ENCODE assay signal across 1 cellular context in the genomic region with DNA sequence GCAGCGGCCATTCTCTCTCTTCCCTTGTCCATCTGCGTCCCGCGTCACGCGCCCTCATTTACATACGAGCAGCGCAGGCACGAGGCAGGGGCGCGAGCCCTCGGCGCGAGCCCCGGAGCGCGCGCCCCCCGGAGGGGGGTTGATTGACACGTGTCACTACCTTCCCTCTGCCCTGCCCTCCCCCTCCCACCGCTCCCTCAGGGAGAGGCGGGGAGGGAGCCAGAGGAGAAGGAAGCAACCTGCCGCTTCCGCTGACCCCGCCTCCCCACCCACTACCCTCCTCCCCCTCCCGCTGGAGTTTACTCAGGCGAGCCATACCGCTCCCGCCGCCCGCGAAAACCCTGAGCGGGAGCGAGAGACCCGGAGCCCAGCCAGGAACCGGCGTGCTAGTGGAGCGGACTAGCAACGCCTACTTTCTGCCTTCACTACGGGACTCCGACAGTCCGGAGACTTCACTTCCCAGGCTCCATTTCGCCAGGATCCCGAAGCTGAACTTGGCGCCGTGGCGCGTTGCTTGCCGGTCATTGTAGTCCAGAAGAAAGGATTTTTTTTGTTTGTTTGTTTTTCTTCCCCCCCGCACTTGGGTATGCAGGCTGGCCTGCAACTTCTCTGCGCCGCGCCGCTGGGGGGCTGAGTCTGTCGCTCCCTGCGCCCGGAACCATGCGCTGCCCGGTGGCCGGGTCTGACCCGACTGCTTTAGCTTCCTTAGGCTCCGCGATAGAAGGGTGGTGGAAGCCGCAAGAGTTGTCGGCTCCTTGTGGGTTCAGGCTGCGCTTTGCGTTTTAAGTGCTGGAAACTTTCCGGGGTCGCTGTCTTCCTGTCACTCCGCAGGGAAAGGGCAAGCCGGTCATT.
TF ChIP-seq lines count a peak whose summit lies in the region.

TSS of gene LCORL (minus strand) at position 36 of the 852 bp plus-strand sequence. CDS start at position 32, 4 bp downstream.

TF ChIP-seq in K562, 482 proteins besides CTCF, POLR2A, EP300 and RAD21 (continued from another document and continues in another):
- TF ChIP-seq, protein P1, sequence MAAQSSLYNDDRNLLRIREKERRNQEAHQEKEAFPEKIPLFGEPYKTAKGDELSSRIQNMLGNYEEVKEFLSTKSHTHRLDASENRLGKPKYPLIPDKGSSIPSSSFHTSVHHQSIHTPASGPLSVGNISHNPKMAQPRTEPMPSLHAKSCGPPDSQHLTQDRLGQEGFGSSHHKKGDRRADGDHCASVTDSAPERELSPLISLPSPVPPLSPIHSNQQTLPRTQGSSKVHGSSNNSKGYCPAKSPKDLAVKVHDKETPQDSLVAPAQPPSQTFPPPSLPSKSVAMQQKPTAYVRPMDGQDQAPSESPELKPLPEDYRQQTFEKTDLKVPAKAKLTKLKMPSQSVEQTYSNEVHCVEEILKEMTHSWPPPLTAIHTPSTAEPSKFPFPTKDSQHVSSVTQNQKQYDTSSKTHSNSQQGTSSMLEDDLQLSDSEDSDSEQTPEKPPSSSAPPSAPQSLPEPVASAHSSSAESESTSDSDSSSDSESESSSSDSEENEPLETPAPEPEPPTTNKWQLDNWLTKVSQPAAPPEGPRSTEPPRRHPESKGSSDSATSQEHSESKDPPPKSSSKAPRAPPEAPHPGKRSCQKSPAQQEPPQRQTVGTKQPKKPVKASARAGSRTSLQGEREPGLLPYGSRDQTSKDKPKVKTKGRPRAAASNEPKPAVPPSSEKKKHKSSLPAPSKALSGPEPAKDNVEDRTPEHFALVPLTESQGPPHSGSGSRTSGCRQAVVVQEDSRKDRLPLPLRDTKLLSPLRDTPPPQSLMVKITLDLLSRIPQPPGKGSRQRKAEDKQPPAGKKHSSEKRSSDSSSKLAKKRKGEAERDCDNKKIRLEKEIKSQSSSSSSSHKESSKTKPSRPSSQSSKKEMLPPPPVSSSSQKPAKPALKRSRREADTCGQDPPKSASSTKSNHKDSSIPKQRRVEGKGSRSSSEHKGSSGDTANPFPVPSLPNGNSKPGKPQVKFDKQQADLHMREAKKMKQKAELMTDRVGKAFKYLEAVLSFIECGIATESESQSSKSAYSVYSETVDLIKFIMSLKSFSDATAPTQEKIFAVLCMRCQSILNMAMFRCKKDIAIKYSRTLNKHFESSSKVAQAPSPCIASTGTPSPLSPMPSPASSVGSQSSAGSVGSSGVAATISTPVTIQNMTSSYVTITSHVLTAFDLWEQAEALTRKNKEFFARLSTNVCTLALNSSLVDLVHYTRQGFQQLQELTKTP (IDR thresholded peaks at IDR 0.05; ENCODE audit: low read depth in 1 of 2, partially characterized antibody in 2 of 2): peak; percentile 40 to 99
- TF ChIP-seq TBP (optimal IDR thresholded peaks at IDR 0.05; ENCODE audit: low read depth, low read length) (peak; percentile 84), SPI1 (IDR thresholded peaks at IDR 0.05; ENCODE audit: borderline replicate concordance, low read depth, low read length) (no peak), MCM2 (IDR thresholded peaks at IDR 0.05; ENCODE audit: low read depth) (no peak), PTBP1 (IDR thresholded peaks at IDR 0.05; ENCODE audit: low read depth, low read length) (no peak), ETV6 (IDR thresholded peaks at IDR 0.05; ENCODE audit: borderline replicate concordance in 1 of 2, low read depth in 2 of 2, low read length in 1 of 2) (no peak), ETV6 (CRISPR knock-in tag; IDR thresholded peaks at IDR 0.05; ENCODE audit: borderline replicate concordance) (no peak), CCAR2 (IDR thresholded peaks at IDR 0.05; ENCODE audit: low read depth, low read length) (0 out of 2 replicates have a peak, but pooled peaks have one; percentile 30), TFAP4 (CRISPR knock-in tag; IDR thresholded peaks at IDR 0.05; ENCODE audit: borderline replicate concordance) (peak; percentile 73), MEIS2 (IDR thresholded peaks at IDR 0.05; ENCODE audit: partially characterized antibody) (peak; percentile 97), SRF (CRISPR knock-in tag; IDR thresholded peaks at IDR 0.05) (peak in 1 of 2 experiments; percentile 43; a peak in 2 of 4 replicates), GABPB1 (CRISPR knock-in tag; IDR thresholded peaks at IDR 0.05) (peak; percentile 61; the same call in 1 of the 2 replicates), ZKSCAN8 (CRISPR knock-in tag; IDR thresholded peaks at IDR 0.05) (no peak), PHB2 (IDR thresholded peaks at IDR 0.05; ENCODE audit: low read depth) (no peak), MTA3 (IDR thresholded peaks at IDR 0.05; ENCODE audit: borderline replicate concordance) (peak; percentile 39; the same call in 1 of the 2 replicates), KLF1 (tag; IDR thresholded peaks at IDR 0.05) (no peak), ZBTB33 (CRISPR knock-in tag; IDR thresholded peaks at IDR 0.05) (no peak), KDM2B (CRISPR knock-in tag; IDR thresholded peaks at IDR 0.05) (peak; percentile 83; the same call in 1 of the 2 replicates), HMG20A (CRISPR knock-in tag; conservative IDR thresholded peaks at IDR 0.05) (no peak), TEAD4 (IDR thresholded peaks at IDR 0.05; ENCODE audit: low read length) (peak; percentile 64; the same call in 1 of the 2 replicates), TEAD4 (CRISPR knock-in tag; IDR thresholded peaks at IDR 0.05; ENCODE audit: borderline replicate concordance) (no peak), FOXJ2 (tag; IDR thresholded peaks at IDR 0.05) (peak; percentile 94), XRCC5 (IDR thresholded peaks at IDR 0.05; ENCODE audit: low read depth, low read length) (0 out of 2 replicates have a peak, but pooled peaks have one; percentile 14), DLX4 (CRISPR knock-in tag; IDR thresholded peaks at IDR 0.05) (no peak), TCFL5 (CRISPR knock-in tag; conservative IDR thresholded peaks at IDR 0.05) (no peak; the same call in 1 of the 2 replicates), ZSCAN29 (IDR thresholded peaks at IDR 0.05) (peak; percentile 83), ZBTB12 (CRISPR knock-in tag; IDR thresholded peaks at IDR 0.05) (peak; percentile 26; the same call in 1 of the 2 replicates), POLR3G (IDR thresholded peaks at IDR 0.05; ENCODE audit: extremely low read depth, insufficient read length, insufficient replicate concordance) (no peak), RNF2 (IDR thresholded peaks at IDR 0.05) (peak; percentile 53; the same call in 1 of the 2 replicates), ZNF280B (CRISPR knock-in tag; IDR thresholded peaks at IDR 0.05) (no peak), ZNF511 (CRISPR knock-in tag; IDR thresholded peaks at IDR 0.05) (no peak), ZNF695 (CRISPR knock-in tag; IDR thresholded peaks at IDR 0.05) (no peak), ZSCAN32 (CRISPR knock-in tag; IDR thresholded peaks at IDR 0.05) (no peak), BRCA1 (IDR thresholded peaks at IDR 0.05) (no peak), BRCA1 (CRISPR knock-in tag; IDR thresholded peaks at IDR 0.05) (no peak), SREBF1 (IDR thresholded peaks at IDR 0.05; ENCODE audit: borderline replicate concordance, low read depth, low read length) (no peak), ZNF184 (CRISPR knock-in tag; IDR thresholded peaks at IDR 0.05) (no peak), ZNF586 (CRISPR knock-in tag; conservative IDR thresholded peaks at IDR 0.05) (no peak), ZNF134 (CRISPR knock-in tag; conservative IDR thresholded peaks at IDR 0.05) (no peak), ZNF23 (CRISPR knock-in tag; IDR thresholded peaks at IDR 0.05) (no peak), ARID1B (IDR thresholded peaks at IDR 0.05) (peak; percentile 51), SNIP1 (IDR thresholded peaks at IDR 0.05; ENCODE audit: low read depth) (no peak)
- TF ChIP-seq, protein P2, sequence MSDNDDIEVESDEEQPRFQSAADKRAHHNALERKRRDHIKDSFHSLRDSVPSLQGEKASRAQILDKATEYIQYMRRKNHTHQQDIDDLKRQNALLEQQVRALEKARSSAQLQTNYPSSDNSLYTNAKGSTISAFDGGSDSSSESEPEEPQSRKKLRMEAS (CRISPR knock-in tag; IDR thresholded peaks at IDR 0.05): peak; percentile 68
- TF ChIP-seq, protein P3, sequence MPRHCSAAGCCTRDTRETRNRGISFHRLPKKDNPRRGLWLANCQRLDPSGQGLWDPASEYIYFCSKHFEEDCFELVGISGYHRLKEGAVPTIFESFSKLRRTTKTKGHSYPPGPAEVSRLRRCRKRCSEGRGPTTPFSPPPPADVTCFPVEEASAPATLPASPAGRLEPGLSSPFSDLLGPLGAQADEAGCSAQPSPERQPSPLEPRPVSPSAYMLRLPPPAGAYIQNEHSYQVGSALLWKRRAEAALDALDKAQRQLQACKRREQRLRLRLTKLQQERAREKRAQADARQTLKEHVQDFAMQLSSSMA (CRISPR knock-in tag; IDR thresholded peaks at IDR 0.05): no peak
- TF ChIP-seq, protein P4, sequence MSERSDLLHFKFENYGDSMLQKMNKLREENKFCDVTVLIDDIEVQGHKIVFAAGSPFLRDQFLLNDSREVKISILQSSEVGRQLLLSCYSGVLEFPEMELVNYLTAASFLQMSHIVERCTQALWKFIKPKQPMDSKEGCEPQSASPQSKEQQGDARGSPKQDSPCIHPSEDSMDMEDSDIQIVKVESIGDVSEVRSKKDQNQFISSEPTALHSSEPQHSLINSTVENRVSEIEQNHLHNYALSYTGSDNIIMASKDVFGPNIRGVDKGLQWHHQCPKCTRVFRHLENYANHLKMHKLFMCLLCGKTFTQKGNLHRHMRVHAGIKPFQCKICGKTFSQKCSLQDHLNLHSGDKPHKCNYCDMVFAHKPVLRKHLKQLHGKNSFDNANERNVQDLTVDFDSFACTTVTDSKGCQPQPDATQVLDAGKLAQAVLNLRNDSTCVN (CRISPR knock-in tag; IDR thresholded peaks at IDR 0.05): no peak
